In the genomic region with DNA sequence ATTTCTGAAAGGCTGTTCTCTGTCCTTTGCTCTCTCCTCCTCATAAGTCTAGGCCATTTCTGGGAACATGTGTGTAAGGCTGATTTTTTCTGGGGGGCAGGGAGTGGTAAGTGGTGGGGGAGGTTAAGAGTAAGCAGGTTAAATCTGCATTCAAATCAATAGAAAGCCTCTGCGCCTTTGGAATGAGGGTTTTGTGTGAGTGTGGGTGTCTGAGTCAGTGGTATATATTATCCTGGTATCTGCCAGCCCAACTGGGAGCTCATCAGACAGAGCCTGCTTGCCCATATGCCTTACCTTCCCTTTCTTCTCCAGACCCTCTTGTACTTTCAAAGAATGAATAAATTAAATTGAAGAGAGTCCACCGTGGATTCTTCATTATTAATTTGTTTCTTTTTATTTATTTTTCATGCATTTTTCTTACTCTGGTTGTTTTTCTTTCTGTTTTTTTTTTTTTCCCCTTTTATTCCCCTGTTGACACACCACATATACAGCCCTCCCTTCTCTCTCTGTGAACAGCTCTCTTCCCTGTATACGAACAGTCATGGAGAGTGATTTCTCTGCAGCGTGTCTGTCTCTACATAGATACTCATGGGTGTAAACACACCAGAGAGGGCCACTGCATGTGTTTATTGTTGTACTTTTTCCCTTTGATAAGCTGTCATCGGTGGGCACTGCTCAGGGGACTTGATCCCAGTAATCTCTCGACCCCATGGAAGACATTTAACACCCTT, we compare ENCODE assay signal across 14 cellular contexts.
DNase-seq lines count a peak whose midpoint lies in the region; ATAC-seq and TF ChIP-seq lines count a peak whose summit lies in the region.
"Had no signal": no experiment of that assay in that cellular context is flagged by ENCODE, and none has a peak within 500 bp of the region (broad histone marks: within the 10 kb centered on the region; RNA-seq: fewer than 3 reads in every experiment).

No MANE protein-coding gene starts in this region.

- H3K27me3 ChIP-seq in HUES64 (ENCODE audit: insufficient read depth, low read length), result no peaks in the 10 kb centered on the region

- peak overlapping the region; percentile 50; the same call in 1 of the 2 replicates for H3K27ac ChIP-seq in HUES64 (ENCODE audit: low read depth, low read length)
- H3K27ac ChIP-seq: coronary artery had no signal

- TF ChIP-seq CTCF in nephron progenitor cell (IDR thresholded peaks at IDR 0.05), result no peak
- no peak for TF ChIP-seq CTCF in GM20000 (IDR thresholded peaks at IDR 0.05; ENCODE audit: extremely low read depth, missing control alignments)

- no peak overlapping the region for H3K4me3 ChIP-seq in HUES64 (ENCODE audit: low read length)
- H3K4me3 ChIP-seq: coronary artery had no signal

- no peak overlapping the region for H3K9ac ChIP-seq in HUES64 (ENCODE audit: low read depth, low read length)

- DNase-seq in EH (ENCODE audit: low read depth) (peak; percentile 20), nephron progenitor cell (no peak), GM20000 (ENCODE audit: low spot score) (no peak), LoVo (ENCODE audit: low spot score) (no peak), AG08395 (ENCODE audit: low spot score) (no peak), kidney glomerular epithelial cell (lab: John Stamatoyannopoulos, UW) (no peak)
- DNase-seq: activated CD8-positive, alpha-beta T cell treated with anti-CD3 and anti-CD28 coated beads for 36 hours; amniotic stem cell; hypothalamus; NCI-H1436; NCI-H524 treated with DMSO at 0.1 percent for 48 hours had no signal

- H3K27me3 Mint-ChIP-seq in nephron progenitor cell (ENCODE audit: low read depth, poor library complexity), result no peaks in the 10 kb centered on the region
- H3K27me3 Mint-ChIP-seq: activated CD8-positive, alpha-beta T cell treated with anti-CD3 and anti-CD28 coated beads for 36 hours had no signal

- H3K9me3 ChIP-seq in HUES64 (ENCODE audit: insufficient read depth, low read depth, low read length), result no peaks in the 10 kb centered on the region

- peak overlapping the region; percentile 11 for H3K4me3 Mint-ChIP-seq in nephron progenitor cell
- H3K4me3 Mint-ChIP-seq: activated CD8-positive, alpha-beta T cell treated with anti-CD3 and anti-CD28 coated beads for 36 hours had no signal

- ATAC-seq in esophagus mucosa, result peak; percentile 51
- ATAC-seq: activated CD8-positive, alpha-beta T cell treated with anti-CD3 and anti-CD28 coated beads for 36 hours had no signal

- H3K9me3 Mint-ChIP-seq in nephron progenitor cell, result peaks cover 3% of the 10 kb centered on the region

- 82% methylated on average over 5 of the region's 6 CpGs for WGBS in HUES64

- peaks cover 41% of the 10 kb centered on the region for H3K4me1 Mint-ChIP-seq in nephron progenitor cell

- peak overlapping the region; percentile 68 for H3K27ac Mint-ChIP-seq in nephron progenitor cell
- H3K27ac Mint-ChIP-seq: activated CD8-positive, alpha-beta T cell treated with anti-CD3 and anti-CD28 coated beads for 36 hours had no signal

- H3K36me3 Mint-ChIP-seq in nephron progenitor cell (ENCODE audit: low read depth), result peaks cover 34% of the 10 kb centered on the region

- no peaks in the 10 kb centered on the region for H3K36me3 ChIP-seq in HUES64 (ENCODE audit: insufficient read depth, low read length)

- peaks cover 38% of the 10 kb centered on the region for H3K4me1 ChIP-seq in HUES64 (ENCODE audit: insufficient read depth, low read length)
